In the genomic region with DNA sequence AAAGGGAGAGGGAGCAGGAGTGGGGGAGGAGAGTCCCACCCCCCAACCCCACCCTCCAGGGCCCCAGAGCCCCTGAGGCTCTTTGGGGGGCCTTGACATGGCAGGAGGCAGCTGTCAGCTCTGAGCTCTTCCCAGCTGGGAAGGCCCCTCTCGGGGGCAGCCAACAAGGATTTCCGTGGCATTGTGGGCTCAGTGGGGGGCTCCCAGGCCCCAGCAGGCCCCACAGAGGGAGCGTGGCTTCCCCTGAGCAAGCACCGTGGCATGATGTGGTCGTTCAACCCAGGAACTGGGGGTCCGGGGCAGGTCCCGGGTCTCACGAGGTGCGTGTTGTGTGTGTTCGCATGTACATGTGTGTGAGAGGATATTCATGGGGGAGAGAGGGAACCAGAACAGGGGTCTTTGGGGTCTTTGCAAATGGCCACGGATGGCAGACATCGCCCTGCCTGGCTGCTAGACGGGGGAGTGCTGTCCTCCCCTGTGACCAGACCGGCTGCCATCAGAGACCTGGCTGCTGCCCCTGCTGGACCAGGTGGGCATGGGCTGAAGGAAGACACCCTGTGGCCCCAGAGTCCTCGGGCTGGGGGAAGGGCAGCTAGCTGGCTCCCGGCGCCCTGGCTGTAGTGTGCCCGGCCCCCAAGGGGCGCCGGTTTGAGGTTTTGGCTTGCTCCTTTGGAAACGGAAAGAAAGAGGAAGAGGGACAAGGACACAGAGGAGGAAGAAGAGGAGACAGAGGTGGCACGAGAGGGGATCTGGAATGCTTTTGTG, we compare ENCODE assay signal across 23 cellular contexts. TPM values are rescaled to one million over a fixed set of nuclear protein-coding genes. Genes with fewer than 3 reads are reported as not detected.
A peak's percentile ranks its signal among the peaks of the same experiment; 100 is the strongest.
DNase-seq lines count a peak whose midpoint lies in the region; ATAC-seq and TF ChIP-seq lines count a peak whose summit lies in the region.
"Had no signal": no experiment of that assay in that cellular context is flagged by ENCODE, and none has a peak within 500 bp of the region (broad histone marks: within the 10 kb centered on the region; RNA-seq: fewer than 3 reads in every experiment).

No MANE protein-coding gene starts in this region.

- H3K27me3 ChIP-seq in RWPE2 (ENCODE audit: insufficient read depth, poor library complexity, severe bottlenecking): no peaks in the 10 kb centered on the region
- no peaks in the 10 kb centered on the region for H3K27me3 ChIP-seq in upper lobe of left lung
- H3K27me3 ChIP-seq: pancreas had no signal

- no peak for TF ChIP-seq EP300 in upper lobe of left lung (IDR thresholded peaks at IDR 0.05)

- H3K27ac ChIP-seq in RWPE2 (ENCODE audit: poor library complexity, severe bottlenecking): no peak overlapping the region
- peak overlapping the region; percentile 30 to 74 (median 65) for H3K27ac ChIP-seq in upper lobe of left lung
- H3K27ac ChIP-seq: pancreas had no signal

- peaks cover 33% of the 10 kb centered on the region for H3K36me3 Mint-ChIP-seq in endothelial cell (ENCODE audit: low read depth, unreplicated experiment)

- peaks cover 9% of the 10 kb centered on the region for H3K4me1 Mint-ChIP-seq in endothelial cell (ENCODE audit: unreplicated experiment)

- no peak for TF ChIP-seq POLR2A in upper lobe of left lung (IDR thresholded peaks at IDR 0.05)

- peaks cover 23% of the 10 kb centered on the region for H3K27me3 Mint-ChIP-seq in endothelial cell (ENCODE audit: unreplicated experiment)
- H3K27me3 Mint-ChIP-seq: activated naive CD4-positive, alpha-beta T cell treated with anti-CD3 and anti-CD28 coated beads, Interleukin-2, amount 50 U/mL, for 24 hours; stimulated activated naive B cell treated with anti-CD40 and anti-IgM and Interleukin-4, amounts not matched to agents 10 μg/mL and 1 μg/mL and 100 μg/mL, for 72 hours had no signal

- H3K36me3 ChIP-seq in RWPE2 (ENCODE audit: low read depth) (peaks cover 40% of the 10 kb centered on the region), upper lobe of left lung (peaks cover 12 to 58% (median 50%) of the 10 kb centered on the region in 4 donors)

- peak overlapping the region; percentile 77 for H3K4me3 Mint-ChIP-seq in endothelial cell (ENCODE audit: unreplicated experiment)
- H3K4me3 Mint-ChIP-seq: activated naive CD4-positive, alpha-beta T cell treated with anti-CD3 and anti-CD28 coated beads, Interleukin-2, amount 50 U/mL, for 24 hours; immature natural killer cell; stimulated activated naive B cell treated with anti-CD40 and anti-IgM and Interleukin-4, amounts not matched to agents 10 μg/mL and 1 μg/mL and 100 μg/mL, for 72 hours had no signal

- ATAC-seq in RWPE2 (ENCODE audit: low read depth): no peak
- ATAC-seq in upper lobe of left lung (ENCODE audit: low FRiP score in 2 of 2): no peak
- no peak for ATAC-seq in omental fat pad (ENCODE audit: low FRiP score)
- ATAC-seq in GM21447 (IDR thresholded peaks at IDR 0.05; ENCODE audit: unreplicated experiment): no peak
- ATAC-seq: pancreas; stimulated activated naive B cell treated with anti-CD40 and anti-IgM and Interleukin-4, amounts not matched to agents 10 μg/mL and 1 μg/mL and 100 μg/mL, for 72 hours had no signal

- no peak overlapping the region for H3K4me3 ChIP-seq in RWPE2 (ENCODE audit: severe bottlenecking)
- no peak overlapping the region for H3K4me3 ChIP-seq in upper lobe of left lung
- H3K4me3 ChIP-seq: pancreas had no signal

- TF ChIP-seq CTCF in RWPE2 (IDR thresholded peaks at IDR 0.05; ENCODE audit: poor library complexity, severe bottlenecking) (no peak), endothelial cell (IDR thresholded peaks at IDR 0.05; ENCODE audit: unreplicated experiment) (no peak), upper lobe of left lung (IDR thresholded peaks at IDR 0.05) (no peak), omental fat pad (IDR thresholded peaks at IDR 0.05) (no peak)

- H3K27ac Mint-ChIP-seq in endothelial cell (ENCODE audit: unreplicated experiment): no peak overlapping the region
- H3K27ac Mint-ChIP-seq: activated naive CD4-positive, alpha-beta T cell treated with anti-CD3 and anti-CD28 coated beads, Interleukin-2, amount 50 U/mL, for 24 hours; stimulated activated naive B cell treated with anti-CD40 and anti-IgM and Interleukin-4, amounts not matched to agents 10 μg/mL and 1 μg/mL and 100 μg/mL, for 72 hours had no signal

- WGBS in upper lobe of left lung, 2 donors: 75 to 80% methylated on average over 19 to 22 of the region's 22 CpGs

- DNase-seq in RWPE2 (ENCODE audit: low spot score): peak; percentile 47
- DNase-seq in endothelial cell (ENCODE audit: low spot score): no peak
- DNase-seq in mesenteric fat pad (ENCODE audit: low spot score): peak; percentile 75
- DNase-seq in upper lobe of left lung: peak in 1 of 2 donors; percentile 59
- no peak for DNase-seq in omental fat pad (ENCODE audit: low spot score)
- no peak for DNase-seq in hippocampal formation (lab: John Stamatoyannopoulos, UW)
- DNase-seq: activated CD4-positive, alpha-beta T cell treated with anti-CD3 and anti-CD28 coated beads for 1 hour; activated CD8-positive, alpha-beta memory T cell treated with anti-CD3 and anti-CD28 coated beads for 24 hours; activated T-cell treated with anti-CD3 and anti-CD28 coated beads, Interleukin-2, amount 50 U/mL, for 48 hours; Caco-2; immature natural killer cell; NCI-H1436 treated with DMSO at 0.1 percent for 48 hours; NCI-H526; stimulated activated CD4-positive, alpha-beta T cell treated with anti-CD3 and anti-CD28 coated beads, Interleukin-1b, Interleukin-23, amount 100 ng/mL, for 48 hours; stimulated activated naive B cell treated with anti-CD40 and anti-IgM and Interleukin-4, amounts not matched to agents 10 μg/mL and 1 μg/mL and 100 μg/mL, for 72 hours; SW 1271; trophoblast cell had no signal

- H3K9me3 Mint-ChIP-seq in endothelial cell (ENCODE audit: unreplicated experiment): no peaks in the 10 kb centered on the region
- H3K9me3 Mint-ChIP-seq: activated naive CD4-positive, alpha-beta T cell treated with anti-CD3 and anti-CD28 coated beads, Interleukin-2, amount 50 U/mL, for 24 hours; immature natural killer cell had no signal

- H3K4me1 ChIP-seq in RWPE2 (ENCODE audit: insufficient read depth, poor library complexity, severe bottlenecking) (no peaks in the 10 kb centered on the region), upper lobe of left lung (peaks cover 13 to 41% (median 29%) of the 10 kb centered on the region in 4 donors)
- H3K4me1 ChIP-seq: Caco-2 had no signal

- H3K9me3 ChIP-seq in RWPE2 (ENCODE audit: severe bottlenecking): peaks cover 4% of the 10 kb centered on the region
- H3K9me3 ChIP-seq in upper lobe of left lung: peaks cover 0 to 5% (median 0%) of the 10 kb centered on the region in 4 donors
- H3K9me3 ChIP-seq: Caco-2, pancreas had no signal

RNA-seq across cellular contexts. Expression of a gene that starts 3.7 kb away (rescaled TPM):
- total RNA-seq in endothelial cell (ENCODE audit: unreplicated experiment): 160 TPM
- 63.8 TPM for total RNA-seq in mesenteric fat pad
- total RNA-seq in upper lobe of left lung: 100 to 1,000 TPM in 2 of 6 donors, 10 to 100 TPM in 4; 79.8 to 476 (median 91.2) TPM
- total RNA-seq in omental fat pad: 100 to 1,000 TPM in 1 of 4 donors, 10 to 100 TPM in 3; 52.2 to 141 (median 79.5) TPM

RNA-seq across cellular contexts. Expression of a gene that starts 27.3 kb away (rescaled TPM):
- 79.0 TPM for total RNA-seq in endothelial cell (ENCODE audit: unreplicated experiment)
- total RNA-seq in mesenteric fat pad: 37.6 TPM
- 100 to 1,000 TPM in 1 of 6 donors, 10 to 100 TPM in 5; 28.7 to 112 (median 40.8) TPM for total RNA-seq in upper lobe of left lung
- total RNA-seq in omental fat pad: 10 to 100 TPM; 17.4 to 41.8 (median 33.6) TPM

RNA-seq across cellular contexts. Expression of a gene that starts 41.9 kb away (rescaled TPM):
- total RNA-seq in endothelial cell (ENCODE audit: unreplicated experiment): 1.5 TPM
- 4.1 TPM for total RNA-seq in mesenteric fat pad
- total RNA-seq in upper lobe of left lung: 10 to 100 TPM in 5 of 6 donors, 1 to 10 TPM in 1; 7.1 to 48.2 (median 16.7) TPM
- 1 to 10 TPM; 2.0 to 6.9 (median 3.6) TPM for total RNA-seq in omental fat pad
- total RNA-seq: Caco-2, Daoy, myocyte had no signal

RNA-seq across cellular contexts. Expression of a gene that starts 42.9 kb away (rescaled TPM):
- total RNA-seq in endothelial cell (ENCODE audit: unreplicated experiment) (36.5 TPM), mesenteric fat pad (38.3 TPM), upper lobe of left lung (100 to 1,000 TPM in 1 of 6 donors, 10 to 100 TPM in 5; 28.1 to 117 (median 41.3) TPM), omental fat pad (10 to 100 TPM; 17.5 to 45.6 (median 22.8) TPM)

RNA-seq across cellular contexts. Expression of a gene that starts 56.8 kb away (rescaled TPM):
- total RNA-seq in endothelial cell (ENCODE audit: unreplicated experiment) (not detected), mesenteric fat pad (not detected), upper lobe of left lung (not detected), omental fat pad (not detected)
- total RNA-seq: astrocyte, Caco-2, myocyte had no signal

Comparison
In these comparisons a context has a peak if more than half of its experiments do, and no peak if none do; other contexts are left out.
1. DNase-seq: peak in RWPE2 (single experiment) and mesenteric fat pad (single experiment); none in endothelial cell (single experiment), omental fat pad (single experiment) and hippocampal formation (0 of 2).